ENCODE assay signal across 10 cellular contexts in the genomic region with DNA sequence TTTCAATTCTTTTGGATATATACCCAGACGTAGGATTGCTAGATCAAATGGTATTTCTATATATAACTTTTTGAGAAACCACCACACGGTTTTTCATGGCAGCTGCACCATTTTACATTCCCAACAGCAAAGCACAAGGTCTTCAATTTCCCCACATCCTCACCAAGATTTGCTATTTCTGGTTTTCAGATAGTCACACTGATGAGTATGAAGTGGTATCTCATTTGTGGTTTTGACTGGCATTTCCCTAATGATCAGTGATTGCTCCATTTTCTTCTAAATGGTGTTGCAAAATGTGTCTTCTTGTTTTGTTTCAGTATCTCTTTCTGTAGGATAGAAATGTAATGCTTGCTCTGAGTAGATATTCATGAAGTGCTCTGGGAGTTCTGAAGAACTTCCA. TPM values are rescaled to one million over a fixed set of nuclear protein-coding genes. Genes with fewer than 3 reads are reported as not detected.
DNase-seq lines count a peak whose midpoint lies in the region; ATAC-seq and TF ChIP-seq lines count a peak whose summit lies in the region.
"Had no signal": no experiment of that assay in that cellular context is flagged by ENCODE, and none has a peak within 500 bp of the region (broad histone marks: within the 10 kb centered on the region; RNA-seq: fewer than 3 reads in every experiment).

No MANE protein-coding gene starts in this region.

- peaks cover 17% of the 10 kb centered on the region for H3K4me1 ChIP-seq in BE2C

- peak overlapping the region; percentile 15 for H3K4me3 Mint-ChIP-seq in T-helper 1 cell treated with Interleukin-12 subunit alpha and Interleukin-12 subunit beta and Interleukin-4 antibody, amounts not matched to agents 30 μg/mL and 1 μg/mL, for 36 hours

- H3K36me3 ChIP-seq in BE2C = no peaks in the 10 kb centered on the region

- H3K4me1 Mint-ChIP-seq in T-helper 1 cell treated with Interleukin-12 subunit alpha and Interleukin-12 subunit beta and Interleukin-4 antibody, amounts not matched to agents 30 μg/mL and 1 μg/mL, for 36 hours (ENCODE audit: low read depth) = peaks cover 70% of the 10 kb centered on the region

- peaks cover 24% of the 10 kb centered on the region for H3K36me3 Mint-ChIP-seq in T-helper 1 cell treated with Interleukin-12 subunit alpha and Interleukin-12 subunit beta and Interleukin-4 antibody, amounts not matched to agents 30 μg/mL and 1 μg/mL, for 36 hours (ENCODE audit: low read depth)

- no peak for TF ChIP-seq CTCF in BE2C (IDR thresholded peaks at IDR 0.05; ENCODE audit: low read depth, low read length)

- DNase-seq in CD1c-positive myeloid dendritic cell (ENCODE audit: extremely low spot score) (peak; percentile 84), iris pigment epithelial cell (ENCODE audit: low read depth) (peak; percentile 62), activated gamma-delta T cell treated with Interleukin-2 at 50 U/mL for 16 hours (no peak), DMS 273 (lab: John Stamatoyannopoulos, UW; ENCODE audit: unreplicated experiment) (no peak), BE2C (no peak)
- no peak for DNase-seq in stimulated activated CD4-positive, alpha-beta T cell treated with anti-CD3 and anti-CD28 coated beads, Interleukin-12 subunit alpha, Interleukin-12 subunit beta, amount 100 ng/mL, for 4 hours
- DNase-seq: activated CD4-positive, alpha-beta T cell treated with anti-CD3 and anti-CD28 coated beads for 48 hours; Calu3 had no signal

- H3K4me3 ChIP-seq in BE2C (ENCODE audit: low read depth, low read length) = no peak overlapping the region

- ATAC-seq in HG02610 (IDR thresholded peaks at IDR 0.05; ENCODE audit: unreplicated experiment) = peak; percentile 27

- H3K27me3 ChIP-seq in BE2C = no peaks in the 10 kb centered on the region

- peaks cover 5% of the 10 kb centered on the region for H3K9me3 Mint-ChIP-seq in T-helper 1 cell treated with Interleukin-12 subunit alpha and Interleukin-12 subunit beta and Interleukin-4 antibody, amounts not matched to agents 30 μg/mL and 1 μg/mL, for 36 hours

- no peaks in the 10 kb centered on the region for H3K9me3 ChIP-seq in BE2C

- no peaks in the 10 kb centered on the region for H3K27me3 Mint-ChIP-seq in T-helper 1 cell treated with Interleukin-12 subunit alpha and Interleukin-12 subunit beta and Interleukin-4 antibody, amounts not matched to agents 30 μg/mL and 1 μg/mL, for 36 hours (ENCODE audit: low read depth)

- H3K27ac Mint-ChIP-seq in T-helper 1 cell treated with Interleukin-12 subunit alpha and Interleukin-12 subunit beta and Interleukin-4 antibody, amounts not matched to agents 30 μg/mL and 1 μg/mL, for 36 hours = peak overlapping the region; percentile 69

RNA-seq across cellular contexts. Expression of gene ANKRD44, which starts 52.0 kb away (rescaled TPM):
- polyA plus RNA-seq in BE2C (2012; ENCODE audit: insufficient read depth, insufficient read length, low read depth) = 14.4 TPM

Comparison
In these comparisons a context has a peak if more than half of its experiments do, and no peak if none do; other contexts are left out.
1. DNase-seq: peak in CD1c-positive myeloid dendritic cell (single experiment) and iris pigment epithelial cell (single experiment); none in stimulated activated CD4-positive, alpha-beta T cell treated with anti-CD3 and anti-CD28 coated beads, Interleukin-12 subunit alpha, Interleukin-12 subunit beta, amount 100 ng/mL, for 4 hours (single experiment), activated gamma-delta T cell treated with Interleukin-2 at 50 U/mL for 16 hours (single experiment), DMS 273 (single experiment) and BE2C (single experiment).